25 cellular contexts compared by ENCODE assay signal in genomic region chr4:141302926-141303325, GRCh38.
"Had no signal": no experiment of that assay in that cellular context is flagged by ENCODE, and none has a peak within 500 bp of the region (broad histone marks: within the 10 kb centered on the region; RNA-seq: fewer than 3 reads in every experiment).

No MANE protein-coding gene starts in this region.

- DNase-seq: colonic mucosa; cortex of kidney; dermis blood vessel endothelial cell; dorsolateral prefrontal cortex; effector CD4-positive, alpha-beta T cell; effector CD8-positive, alpha-beta T cell; effector memory CD4-positive, alpha-beta T cell; effector memory CD8-positive, alpha-beta T cell; endodermal cell; erythroblast; esophagus squamous epithelium; foreskin fibroblast; foreskin keratinocyte; foreskin melanocyte; gastrocnemius medialis; glutamatergic neuron; head of caudate nucleus; heart left ventricle; heart right ventricle had no signal

- H3K27me3 ChIP-seq: colonic mucosa, dorsolateral prefrontal cortex, esophagus muscularis mucosa, esophagus squamous epithelium, foreskin keratinocyte, gastrocnemius medialis, gastroesophageal sphincter, heart left ventricle, heart right ventricle had no signal

- H3K4me3 ChIP-seq: colonic mucosa, coronary artery, dorsolateral prefrontal cortex, esophagus muscularis mucosa, esophagus squamous epithelium, gastrocnemius medialis, gastroesophageal sphincter, heart left ventricle, heart right ventricle had no signal

- H3K9me3 ChIP-seq: colonic mucosa, esophagus muscularis mucosa, esophagus squamous epithelium, gastrocnemius medialis, gastroesophageal sphincter, heart left ventricle, heart right ventricle had no signal

- H3K4me3 Mint-ChIP-seq: dendritic cell treated with granulocyte-macrophage colony-stimulating factor and Interleukin-4, amounts not matched to agents 40 ng/mL and 50 ng/mL, for 4 days; effector memory CD8-positive, alpha-beta T cell; endodermal cell had no signal

- ATAC-seq: effector memory CD8-positive, alpha-beta T cell; esophagus mucosa; foreskin keratinocyte; gastrocnemius medialis; gastroesophageal sphincter; heart left ventricle; heart right ventricle had no signal

- H3K27ac ChIP-seq: colonic mucosa, coronary artery, dorsolateral prefrontal cortex, epithelial cell of prostate, esophagus muscularis mucosa, esophagus squamous epithelium, foreskin keratinocyte, gastrocnemius medialis, gastroesophageal sphincter had no signal

- H3K27ac Mint-ChIP-seq: dendritic cell treated with granulocyte-macrophage colony-stimulating factor and Interleukin-4, amounts not matched to agents 40 ng/mL and 50 ng/mL, for 4 days; effector memory CD8-positive, alpha-beta T cell; endodermal cell had no signal

- H3K4me1 ChIP-seq: colonic mucosa, esophagus squamous epithelium, foreskin keratinocyte had no signal

- H3K9me3 Mint-ChIP-seq: dendritic cell treated with granulocyte-macrophage colony-stimulating factor and Interleukin-4, amounts not matched to agents 40 ng/mL and 50 ng/mL, for 4 days; effector memory CD8-positive, alpha-beta T cell; endodermal cell had no signal

- H3K36me3 ChIP-seq: colonic mucosa, esophagus muscularis mucosa, esophagus squamous epithelium, gastrocnemius medialis, gastroesophageal sphincter, heart left ventricle, heart right ventricle had no signal
